In the genomic region with DNA sequence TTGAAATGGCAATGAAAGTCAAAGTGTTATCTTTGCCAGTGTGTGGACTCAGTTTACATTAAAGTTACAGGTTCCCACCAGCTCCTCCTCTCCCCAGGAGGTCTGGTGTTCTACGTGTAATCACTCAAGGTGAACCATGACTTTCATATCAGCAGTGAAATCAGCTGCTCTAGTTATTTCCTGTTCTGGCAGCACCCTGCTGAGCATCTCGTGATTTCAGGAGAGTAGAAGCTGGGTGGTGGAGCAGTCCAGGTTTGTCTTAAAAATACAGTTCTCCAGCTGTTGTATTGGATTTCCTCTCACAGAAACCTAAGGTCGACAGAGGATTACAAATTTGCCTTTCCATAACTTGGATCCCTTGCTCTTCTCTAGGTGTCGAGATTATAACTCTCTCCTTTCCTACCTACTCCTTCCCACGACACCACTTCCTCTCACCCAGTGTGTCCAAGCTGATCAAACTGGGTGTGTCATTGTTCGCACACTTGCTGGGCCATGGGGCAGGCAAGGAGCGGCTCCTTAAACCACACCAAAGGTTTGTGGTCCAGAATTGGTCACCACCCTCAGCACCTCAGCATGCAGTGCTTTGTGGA, we compare ENCODE assay signal across 8 cellular contexts. TPM values are rescaled to one million over a fixed set of nuclear protein-coding genes. Genes with fewer than 3 reads are reported as not detected.
DNase-seq lines count a peak whose midpoint lies in the region; ATAC-seq and TF ChIP-seq lines count a peak whose summit lies in the region.

No MANE protein-coding gene starts in this region.

- H3K27ac Mint-ChIP-seq in naive B cell = peak overlapping the region; percentile 82 to 97 (median 92)

- peak; percentile 61 for ATAC-seq in GM19025 (IDR thresholded peaks at IDR 0.05; ENCODE audit: low read depth, unreplicated experiment)
- peak; percentile 62 for ATAC-seq in HG02852 (IDR thresholded peaks at IDR 0.05; ENCODE audit: unreplicated experiment)
- peak; percentile 94 to 97 for ATAC-seq in naive B cell (ENCODE audit: low read depth in 2 of 2)
- no peak for ATAC-seq in SK-N-SH treated with all-trans-retinoic acid at 6 μM for 48 hours

- peaks cover 43 to 67% (median 53%) of the 10 kb centered on the region in 3 donors for H3K4me1 Mint-ChIP-seq in naive B cell

- H3K4me1 ChIP-seq in SJCRH30 = peaks cover 21% of the 10 kb centered on the region

- H3K27me3 ChIP-seq in SJCRH30 = no peaks in the 10 kb centered on the region

- peak overlapping the region; percentile 28 to 86 (median 70) for H3K4me3 Mint-ChIP-seq in naive B cell

- H3K36me3 ChIP-seq in SJCRH30 = no peaks in the 10 kb centered on the region

- peak; percentile 49 to 67 for DNase-seq in SJCRH30
- peak; percentile 77 for DNase-seq in naive B cell
- no peak for DNase-seq in HUDEP-2 (lab: John Stamatoyannopoulos, UW; ENCODE audit: unreplicated experiment in 76 of 76)
- DNase-seq in cardiac septum (ENCODE audit: low spot score) = no peak
- no peak for DNase-seq in SIG-M5 (lab: John Stamatoyannopoulos, UW)

- H3K36me3 Mint-ChIP-seq in naive B cell = no peaks in the 10 kb centered on the region

- no peak overlapping the region for H3K4me3 ChIP-seq in SJCRH30

- no peaks in the 10 kb centered on the region for H3K9me3 Mint-ChIP-seq in naive B cell

- intact Hi-C loops in cardiac septum (cut with DNase I) = no loop called here

- H3K27ac ChIP-seq in SJCRH30 = peak overlapping the region; percentile 41

- H3K27me3 Mint-ChIP-seq in naive B cell = no peaks in the 10 kb centered on the region

- no peaks in the 10 kb centered on the region for H3K9me3 ChIP-seq in SJCRH30 (replicated peaks)

TF ChIP-seq in SK-N-SH treated with all-trans-retinoic acid at 6 μM for 48 hours, 23 proteins besides CTCF, POLR2A, EP300 and RAD21:
- TF ChIP-seq, protein P1, sequence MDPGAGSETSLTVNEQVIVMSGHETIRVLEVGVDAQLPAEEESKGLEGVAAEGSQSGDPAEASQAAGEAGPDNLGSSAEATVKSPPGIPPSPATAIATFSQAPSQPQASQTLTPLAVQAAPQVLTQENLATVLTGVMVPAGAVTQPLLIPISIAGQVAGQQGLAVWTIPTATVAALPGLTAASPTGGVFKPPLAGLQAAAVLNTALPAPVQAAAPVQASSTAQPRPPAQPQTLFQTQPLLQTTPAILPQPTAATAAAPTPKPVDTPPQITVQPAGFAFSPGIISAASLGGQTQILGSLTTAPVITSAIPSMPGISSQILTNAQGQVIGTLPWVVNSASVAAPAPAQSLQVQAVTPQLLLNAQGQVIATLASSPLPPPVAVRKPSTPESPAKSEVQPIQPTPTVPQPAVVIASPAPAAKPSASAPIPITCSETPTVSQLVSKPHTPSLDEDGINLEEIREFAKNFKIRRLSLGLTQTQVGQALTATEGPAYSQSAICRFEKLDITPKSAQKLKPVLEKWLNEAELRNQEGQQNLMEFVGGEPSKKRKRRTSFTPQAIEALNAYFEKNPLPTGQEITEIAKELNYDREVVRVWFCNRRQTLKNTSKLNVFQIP (CRISPR knock-in tag; IDR thresholded peaks at IDR 0.05; ENCODE audit: borderline replicate concordance, low read depth) = no peak
- no peak for TF ChIP-seq TCF4 (CRISPR knock-in tag; IDR thresholded peaks at IDR 0.05; ENCODE audit: borderline replicate concordance)
- TF ChIP-seq ESRRG (CRISPR knock-in tag; IDR thresholded peaks at IDR 0.05) = no peak
- TF ChIP-seq BACH2 (CRISPR knock-in tag; IDR thresholded peaks at IDR 0.05; ENCODE audit: borderline replicate concordance) = no peak
- TF ChIP-seq ZNF565 (CRISPR knock-in tag; conservative IDR thresholded peaks at IDR 0.05; ENCODE audit: low read depth) = no peak
- no peak for TF ChIP-seq RARB (CRISPR knock-in tag; IDR thresholded peaks at IDR 0.05)
- TF ChIP-seq, protein P2, sequence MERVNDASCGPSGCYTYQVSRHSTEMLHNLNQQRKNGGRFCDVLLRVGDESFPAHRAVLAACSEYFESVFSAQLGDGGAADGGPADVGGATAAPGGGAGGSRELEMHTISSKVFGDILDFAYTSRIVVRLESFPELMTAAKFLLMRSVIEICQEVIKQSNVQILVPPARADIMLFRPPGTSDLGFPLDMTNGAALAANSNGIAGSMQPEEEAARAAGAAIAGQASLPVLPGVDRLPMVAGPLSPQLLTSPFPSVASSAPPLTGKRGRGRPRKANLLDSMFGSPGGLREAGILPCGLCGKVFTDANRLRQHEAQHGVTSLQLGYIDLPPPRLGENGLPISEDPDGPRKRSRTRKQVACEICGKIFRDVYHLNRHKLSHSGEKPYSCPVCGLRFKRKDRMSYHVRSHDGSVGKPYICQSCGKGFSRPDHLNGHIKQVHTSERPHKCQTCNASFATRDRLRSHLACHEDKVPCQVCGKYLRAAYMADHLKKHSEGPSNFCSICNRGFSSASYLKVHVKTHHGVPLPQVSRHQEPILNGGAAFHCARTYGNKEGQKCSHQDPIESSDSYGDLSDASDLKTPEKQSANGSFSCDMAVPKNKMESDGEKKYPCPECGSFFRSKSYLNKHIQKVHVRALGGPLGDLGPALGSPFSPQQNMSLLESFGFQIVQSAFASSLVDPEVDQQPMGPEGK (CRISPR knock-in tag; IDR thresholded peaks at IDR 0.05; ENCODE audit: borderline replicate concordance) = no peak
- no peak for TF ChIP-seq OSR1 (CRISPR knock-in tag; IDR thresholded peaks at IDR 0.05)
- TF ChIP-seq CSDC2 (CRISPR knock-in tag; IDR thresholded peaks at IDR 0.05) = no peak
- no peak for TF ChIP-seq ZFP30 (CRISPR knock-in tag; IDR thresholded peaks at IDR 0.05)
- no peak for TF ChIP-seq TOX (CRISPR knock-in tag; IDR thresholded peaks at IDR 0.05; ENCODE audit: borderline replicate concordance)
- TF ChIP-seq, protein P3, sequence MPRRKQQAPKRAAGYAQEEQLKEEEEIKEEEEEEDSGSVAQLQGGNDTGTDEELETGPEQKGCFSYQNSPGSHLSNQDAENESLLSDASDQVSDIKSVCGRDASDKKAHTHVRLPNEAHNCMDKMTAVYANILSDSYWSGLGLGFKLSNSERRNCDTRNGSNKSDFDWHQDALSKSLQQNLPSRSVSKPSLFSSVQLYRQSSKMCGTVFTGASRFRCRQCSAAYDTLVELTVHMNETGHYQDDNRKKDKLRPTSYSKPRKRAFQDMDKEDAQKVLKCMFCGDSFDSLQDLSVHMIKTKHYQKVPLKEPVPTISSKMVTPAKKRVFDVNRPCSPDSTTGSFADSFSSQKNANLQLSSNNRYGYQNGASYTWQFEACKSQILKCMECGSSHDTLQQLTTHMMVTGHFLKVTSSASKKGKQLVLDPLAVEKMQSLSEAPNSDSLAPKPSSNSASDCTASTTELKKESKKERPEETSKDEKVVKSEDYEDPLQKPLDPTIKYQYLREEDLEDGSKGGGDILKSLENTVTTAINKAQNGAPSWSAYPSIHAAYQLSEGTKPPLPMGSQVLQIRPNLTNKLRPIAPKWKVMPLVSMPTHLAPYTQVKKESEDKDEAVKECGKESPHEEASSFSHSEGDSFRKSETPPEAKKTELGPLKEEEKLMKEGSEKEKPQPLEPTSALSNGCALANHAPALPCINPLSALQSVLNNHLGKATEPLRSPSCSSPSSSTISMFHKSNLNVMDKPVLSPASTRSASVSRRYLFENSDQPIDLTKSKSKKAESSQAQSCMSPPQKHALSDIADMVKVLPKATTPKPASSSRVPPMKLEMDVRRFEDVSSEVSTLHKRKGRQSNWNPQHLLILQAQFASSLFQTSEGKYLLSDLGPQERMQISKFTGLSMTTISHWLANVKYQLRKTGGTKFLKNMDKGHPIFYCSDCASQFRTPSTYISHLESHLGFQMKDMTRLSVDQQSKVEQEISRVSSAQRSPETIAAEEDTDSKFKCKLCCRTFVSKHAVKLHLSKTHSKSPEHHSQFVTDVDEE (CRISPR knock-in tag; IDR thresholded peaks at IDR 0.05) = no peak
TF ChIP-seq in SK-N-SH treated with all-trans-retinoic acid at 6 μM for 48 hours: peak in this region for 0.

RNA-seq across cellular contexts. Expression of a gene that starts 13.0 kb away (rescaled TPM):
- total RNA-seq in SJCRH30 (2014; rRNA removed; shearing (Covaris generic)) = 6.3 and 6.6 TPM in 2 replicates
- 100 to 1,000 TPM in 4 of 6 donors, 10 to 100 TPM in 2; 45.1 to 164 (median 107) TPM for polyA plus RNA-seq in naive B cell (ENCODE audit: low read depth in 6 of 6)
- total RNA-seq in cardiac septum = 5.2 TPM

Comparison
In these comparisons a context has a peak if more than half of its experiments do, and no peak if none do; other contexts are left out.
1. DNase-seq: peak in SJCRH30 (2 of 2) and naive B cell (single experiment); none in HUDEP-2 (0 of 76), cardiac septum (single experiment) and SIG-M5 (single experiment).